In genomic region chr6:133958782-133959181, GRCh38 we compare ENCODE assay signal across 20 cellular contexts. TPM values are rescaled to one million over a fixed set of nuclear protein-coding genes. Genes with fewer than 3 reads are reported as not detected.
DNase-seq lines count a peak whose midpoint lies in the region; ATAC-seq, FAIRE-seq and TF ChIP-seq lines count a peak whose summit lies in the region.
"Had no signal": no experiment of that assay in that cellular context is flagged by ENCODE, and none has a peak within 500 bp of the region (broad histone marks: within the 10 kb centered on the region; RNA-seq: fewer than 3 reads in every experiment).

No MANE protein-coding gene starts in this region.

- peak; percentile 37 for FAIRE-seq in GM19239 (lab: Jason Lieb, UNC)
- FAIRE-seq: GM12892, GM18507, HTR-8/SVneo had no signal

- H3K27me3 Mint-ChIP-seq in endothelial cell (ENCODE audit: unreplicated experiment) (peaks cover 5% of the 10 kb centered on the region), osteocyte (ENCODE audit: unreplicated experiment) (no peaks in the 10 kb centered on the region)
- H3K27me3 Mint-ChIP-seq: IgD-negative memory B cell had no signal

- no peak for DNase-seq in GM19239 (ENCODE audit: insufficient read length, low spot score)
- peak; percentile 11 for DNase-seq in UCSD-AML1 (lab: John Stamatoyannopoulos, UW; ENCODE audit: unreplicated experiment)
- DNase-seq in endothelial cell (ENCODE audit: low spot score) = no peak
- DNase-seq in osteocyte (ENCODE audit: extremely low spot score, unreplicated experiment) = no peak
- no peak for DNase-seq in OCI-M2 (lab: John Stamatoyannopoulos, UW; ENCODE audit: unreplicated experiment)
- DNase-seq in NCI-H82 (lab: John Stamatoyannopoulos, UW) = no peak
- DNase-seq: DMS79, Kasumi-1, MM.1S, NCI-H1092, NCI-H1436 treated with DMSO at 0.1 percent for 48 hours, NCI-H2029 treated with DMSO at 0.1 percent for 48 hours, NCI-H2171, NCI-H446 treated with DMSO at 0.1 percent for 48 hours, SHP77 had no signal

- H3K4me1 Mint-ChIP-seq in endothelial cell (ENCODE audit: unreplicated experiment) (peaks cover 39% of the 10 kb centered on the region), osteocyte (ENCODE audit: unreplicated experiment) (peaks cover 56% of the 10 kb centered on the region)

- H3K27ac Mint-ChIP-seq in endothelial cell (ENCODE audit: unreplicated experiment) (peak overlapping the region; percentile 16), osteocyte (ENCODE audit: unreplicated experiment) (peak overlapping the region; percentile 45)

- H3K4me3 Mint-ChIP-seq in endothelial cell (ENCODE audit: unreplicated experiment) (no peak overlapping the region), osteocyte (ENCODE audit: unreplicated experiment) (no peak overlapping the region)

- no peak for ATAC-seq in GM21447 (IDR thresholded peaks at IDR 0.05; ENCODE audit: unreplicated experiment)

- H3K9me3 Mint-ChIP-seq in endothelial cell (ENCODE audit: unreplicated experiment) = no peaks in the 10 kb centered on the region
- H3K9me3 Mint-ChIP-seq in osteocyte (ENCODE audit: unreplicated experiment) = no peaks in the 10 kb centered on the region
- H3K9me3 Mint-ChIP-seq: IgD-negative memory B cell had no signal

- H3K36me3 Mint-ChIP-seq in endothelial cell (ENCODE audit: low read depth, unreplicated experiment) = no peaks in the 10 kb centered on the region
- peaks cover 3% of the 10 kb centered on the region for H3K36me3 Mint-ChIP-seq in osteocyte (ENCODE audit: unreplicated experiment)
- H3K36me3 Mint-ChIP-seq: IgD-negative memory B cell had no signal

- no peak for TF ChIP-seq CTCF in endothelial cell (IDR thresholded peaks at IDR 0.05; ENCODE audit: unreplicated experiment)
- TF ChIP-seq CTCF in osteocyte (IDR thresholded peaks at IDR 0.05) = no peak

RNA-seq across cellular contexts. Expression of gene TBPL1, which starts 5.8 kb away (rescaled TPM):
- total RNA-seq in endothelial cell (ENCODE audit: unreplicated experiment) = 40.0 TPM
- 29.7 and 35.0 TPM in 2 replicates for total RNA-seq in osteocyte
